Comparison of ENCODE assay signal across 8 cellular contexts in the genomic region with DNA sequence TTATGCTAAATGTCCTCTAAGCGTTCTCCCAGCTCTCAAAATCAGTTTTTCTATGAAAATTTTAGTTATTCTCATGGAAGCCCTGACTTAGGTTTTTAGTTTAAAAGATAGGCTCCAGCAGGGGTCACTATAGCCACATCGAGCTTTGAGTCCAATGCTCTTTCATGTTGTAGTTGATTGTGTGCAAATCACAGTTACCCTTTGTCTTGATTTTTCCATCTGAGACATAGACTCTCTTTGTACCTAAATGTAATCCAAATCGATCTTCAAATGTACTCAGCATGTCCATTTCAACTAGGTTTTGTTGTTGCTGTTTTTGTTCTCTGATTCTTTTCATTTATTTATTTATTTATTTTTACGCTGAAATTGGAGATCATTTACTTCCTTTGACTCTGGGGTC. TPM values are rescaled to one million over a fixed set of nuclear protein-coding genes. Genes with fewer than 3 reads are reported as not detected.
A peak's percentile ranks its signal among the peaks of the same experiment; 100 is the strongest.
DNase-seq lines count a peak whose midpoint lies in the region; ATAC-seq and TF ChIP-seq lines count a peak whose summit lies in the region.

No MANE protein-coding gene starts in this region.

- no peak overlapping the region for H3K4me2 ChIP-seq in PC-9
- no peak overlapping the region for H3K4me2 ChIP-seq in hepatocyte

- POLR2A ChIA-PET in CD8-positive, alpha-beta T cell (lab: Charles Lee): no interaction called here
- POLR2A ChIA-PET in PC-9 (lab: Charles Lee; ENCODE audit: unreplicated experiment): interaction anchor here (0.7 kb wide), 1 partner anchor 38 kb away, joined by 3 read pairs; no protein-coding TSS in a partner anchor

- no peak overlapping the region for H3K27ac Mint-ChIP-seq in CD8-positive, alpha-beta T cell

- no peak overlapping the region for H3K4me3 ChIP-seq in CD8-positive, alpha-beta T cell (ENCODE audit: low read depth, low read length)
- H3K4me3 ChIP-seq in PC-9 (no peak overlapping the region), hepatocyte (no peak overlapping the region)

- no peaks in the 10 kb centered on the region for H3K27me3 ChIP-seq in CD8-positive, alpha-beta T cell (ENCODE audit: insufficient read depth, low read length)
- H3K27me3 ChIP-seq in PC-9 (ENCODE audit: insufficient read depth, low read depth) (no peaks in the 10 kb centered on the region), hepatocyte (no peaks in the 10 kb centered on the region)

- no peaks in the 10 kb centered on the region for H3F3A ChIP-seq in PC-9 (ENCODE audit: insufficient read depth, low read depth)

- TF ChIP-seq CTCF in CD8-positive, alpha-beta T cell (IDR thresholded peaks at IDR 0.05): peak; percentile 30
- TF ChIP-seq CTCF in PC-9 (conservative IDR thresholded peaks at IDR 0.05) (peak; percentile 77), hepatocyte (IDR thresholded peaks at IDR 0.05; ENCODE audit: poor library complexity) (peak; percentile 78)

- H3K27me3 Mint-ChIP-seq in CD8-positive, alpha-beta T cell (ENCODE audit: low read depth): no peaks in the 10 kb centered on the region

- no peak overlapping the region for H3K27ac ChIP-seq in CD8-positive, alpha-beta T cell (ENCODE audit: low read depth, low read length)
- H3K27ac ChIP-seq in PC-9: no peak overlapping the region
- peak overlapping the region; percentile 52 for H3K27ac ChIP-seq in angular gyrus (ENCODE audit: low read depth, low read length)
- H3K27ac ChIP-seq in hepatocyte: no peak overlapping the region

- no peaks in the 10 kb centered on the region for H3K9me3 ChIP-seq in CD8-positive, alpha-beta T cell (ENCODE audit: low read length)
- no peaks in the 10 kb centered on the region for H3K9me3 ChIP-seq in PC-9 (ENCODE audit: insufficient read depth, low read depth)
- H3K9me3 ChIP-seq in hepatocyte (ENCODE audit: low read depth): no peaks in the 10 kb centered on the region

- peak in 4 of 7 experiments; percentile 4 to 36 (median 24) for DNase-seq in CD8-positive, alpha-beta T cell
- DNase-seq in PC-9 (peak; percentile 2 to 37), hepatocyte (ENCODE audit: low spot score) (peak; percentile 84), smooth muscle cell of the brain vasculature (ENCODE audit: low read depth, low spot score) (peak; percentile 63), GOT3 (lab: John Stamatoyannopoulos, UW) (no peak)

- peak; percentile 42 for ATAC-seq in CD8-positive, alpha-beta T cell
- ATAC-seq in GM19025 (IDR thresholded peaks at IDR 0.05; ENCODE audit: low read depth, unreplicated experiment): peak; percentile 59

- 32% methylated on average over 4 of the region's 4 CpGs for WGBS in hepatocyte (ENCODE audit: low lambda C conversion rate, missing lambda C conversion rate)

- H2AFZ ChIP-seq in PC-9: no peak overlapping the region
- H2AFZ ChIP-seq in hepatocyte: no peak overlapping the region

- H4K20me1 ChIP-seq in PC-9 (ENCODE audit: insufficient read depth) (no peaks in the 10 kb centered on the region), hepatocyte (ENCODE audit: insufficient read depth, poor library complexity, severe bottlenecking) (no peaks in the 10 kb centered on the region)

- CTCF ChIA-PET in CD8-positive, alpha-beta T cell (lab: Charles Lee): interaction anchor here (0.7 to 2.4 kb wide), 11 partner anchors 9 to 285 kb away, joined by 3 to 9 read pairs (median 4); a partner anchor contains a TSS
- CTCF ChIA-PET in PC-9 (lab: Charles Lee): no interaction called here

- H3K4me1 ChIP-seq in CD8-positive, alpha-beta T cell (ENCODE audit: insufficient read depth, low read length): no peaks in the 10 kb centered on the region
- H3K4me1 ChIP-seq in PC-9 (replicated peaks; ENCODE audit: insufficient read depth) (no peaks in the 10 kb centered on the region), hepatocyte (ENCODE audit: insufficient read depth) (no peaks in the 10 kb centered on the region)

- H3K79me2 ChIP-seq in PC-9 (ENCODE audit: low read depth): no peaks in the 10 kb centered on the region
- H3K79me2 ChIP-seq in hepatocyte: no peaks in the 10 kb centered on the region

- H3K9me2 ChIP-seq in PC-9 (ENCODE audit: insufficient read depth) (no peaks in the 10 kb centered on the region), hepatocyte (replicated peaks; ENCODE audit: insufficient read depth) (no peaks in the 10 kb centered on the region)

- intact Hi-C loops in CD8-positive, alpha-beta T cell (cut with DNase I, micrococcal nuclease): loop anchor here (1.0 to 2.0 kb wide), 6 partner anchors 32 to 716 kb away; a partner anchor contains a TSS
- intact Hi-C loops in PC-9 (cut with micrococcal nuclease; ENCODE audit: unreplicated experiment): loop anchor here (2.0 to 10.0 kb wide), 6 partner anchors 188 to 858 kb away; a partner anchor contains a TSS

- H3K4me1 Mint-ChIP-seq in CD8-positive, alpha-beta T cell (ENCODE audit: low read depth): no peaks in the 10 kb centered on the region

- no peaks in the 10 kb centered on the region for H3K36me3 ChIP-seq in CD8-positive, alpha-beta T cell (ENCODE audit: insufficient read depth, low read length)
- no peaks in the 10 kb centered on the region for H3K36me3 ChIP-seq in PC-9 (ENCODE audit: low read depth)
- H3K36me3 ChIP-seq in hepatocyte (replicated peaks; ENCODE audit: insufficient read depth, low read depth): no peaks in the 10 kb centered on the region

- no peak for TF ChIP-seq EP300 in Ishikawa (IDR thresholded peaks at IDR 0.05; ENCODE audit: borderline replicate concordance)

- BruUV-seq in PC-9 (replicated peaks; lab: Mats Ljungman, UMichigan): no TSS peak

- peak; percentile 85 for TF ChIP-seq RAD21 in Ishikawa (IDR thresholded peaks at IDR 0.05; ENCODE audit: low read depth)

- no peaks in the 10 kb centered on the region for H3K36me3 Mint-ChIP-seq in CD8-positive, alpha-beta T cell

- no peaks in the 10 kb centered on the region for H3K9me3 Mint-ChIP-seq in CD8-positive, alpha-beta T cell

- no peak overlapping the region for H3K4me3 Mint-ChIP-seq in CD8-positive, alpha-beta T cell

TF ChIP-seq in Ishikawa, 13 proteins besides CTCF, POLR2A, EP300 and RAD21:
- TF ChIP-seq, protein P1, sequence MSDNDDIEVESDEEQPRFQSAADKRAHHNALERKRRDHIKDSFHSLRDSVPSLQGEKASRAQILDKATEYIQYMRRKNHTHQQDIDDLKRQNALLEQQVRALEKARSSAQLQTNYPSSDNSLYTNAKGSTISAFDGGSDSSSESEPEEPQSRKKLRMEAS (IDR thresholded peaks at IDR 0.05): no peak
- TF ChIP-seq, protein P2, sequence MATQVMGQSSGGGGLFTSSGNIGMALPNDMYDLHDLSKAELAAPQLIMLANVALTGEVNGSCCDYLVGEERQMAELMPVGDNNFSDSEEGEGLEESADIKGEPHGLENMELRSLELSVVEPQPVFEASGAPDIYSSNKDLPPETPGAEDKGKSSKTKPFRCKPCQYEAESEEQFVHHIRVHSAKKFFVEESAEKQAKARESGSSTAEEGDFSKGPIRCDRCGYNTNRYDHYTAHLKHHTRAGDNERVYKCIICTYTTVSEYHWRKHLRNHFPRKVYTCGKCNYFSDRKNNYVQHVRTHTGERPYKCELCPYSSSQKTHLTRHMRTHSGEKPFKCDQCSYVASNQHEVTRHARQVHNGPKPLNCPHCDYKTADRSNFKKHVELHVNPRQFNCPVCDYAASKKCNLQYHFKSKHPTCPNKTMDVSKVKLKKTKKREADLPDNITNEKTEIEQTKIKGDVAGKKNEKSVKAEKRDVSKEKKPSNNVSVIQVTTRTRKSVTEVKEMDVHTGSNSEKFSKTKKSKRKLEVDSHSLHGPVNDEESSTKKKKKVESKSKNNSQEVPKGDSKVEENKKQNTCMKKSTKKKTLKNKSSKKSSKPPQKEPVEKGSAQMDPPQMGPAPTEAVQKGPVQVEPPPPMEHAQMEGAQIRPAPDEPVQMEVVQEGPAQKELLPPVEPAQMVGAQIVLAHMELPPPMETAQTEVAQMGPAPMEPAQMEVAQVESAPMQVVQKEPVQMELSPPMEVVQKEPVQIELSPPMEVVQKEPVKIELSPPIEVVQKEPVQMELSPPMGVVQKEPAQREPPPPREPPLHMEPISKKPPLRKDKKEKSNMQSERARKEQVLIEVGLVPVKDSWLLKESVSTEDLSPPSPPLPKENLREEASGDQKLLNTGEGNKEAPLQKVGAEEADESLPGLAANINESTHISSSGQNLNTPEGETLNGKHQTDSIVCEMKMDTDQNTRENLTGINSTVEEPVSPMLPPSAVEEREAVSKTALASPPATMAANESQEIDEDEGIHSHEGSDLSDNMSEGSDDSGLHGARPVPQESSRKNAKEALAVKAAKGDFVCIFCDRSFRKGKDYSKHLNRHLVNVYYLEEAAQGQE (IDR thresholded peaks at IDR 0.05; ENCODE audit: low read depth): no peak
- no peak for TF ChIP-seq FOXM1 (IDR thresholded peaks at IDR 0.05; ENCODE audit: borderline replicate concordance, low read depth)
- TF ChIP-seq NFIC (IDR thresholded peaks at IDR 0.05): no peak
- TF ChIP-seq ZBTB7A (IDR thresholded peaks at IDR 0.05; ENCODE audit: low read depth): no peak
- no peak for TF ChIP-seq YY1 (IDR thresholded peaks at IDR 0.05; ENCODE audit: low read depth)
- TF ChIP-seq TEAD4 (IDR thresholded peaks at IDR 0.05): no peak
- TF ChIP-seq EGR1 (IDR thresholded peaks at IDR 0.05): no peak
- TF ChIP-seq TAF1 (IDR thresholded peaks at IDR 0.05; ENCODE audit: low read depth): no peak
- TF ChIP-seq TCF12 (IDR thresholded peaks at IDR 0.05; ENCODE audit: low read depth): no peak
- TF ChIP-seq, protein P3, sequence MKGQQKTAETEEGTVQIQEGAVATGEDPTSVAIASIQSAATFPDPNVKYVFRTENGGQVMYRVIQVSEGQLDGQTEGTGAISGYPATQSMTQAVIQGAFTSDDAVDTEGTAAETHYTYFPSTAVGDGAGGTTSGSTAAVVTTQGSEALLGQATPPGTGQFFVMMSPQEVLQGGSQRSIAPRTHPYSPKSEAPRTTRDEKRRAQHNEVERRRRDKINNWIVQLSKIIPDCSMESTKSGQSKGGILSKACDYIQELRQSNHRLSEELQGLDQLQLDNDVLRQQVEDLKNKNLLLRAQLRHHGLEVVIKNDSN (IDR thresholded peaks at IDR 0.05): no peak
- no peak for TF ChIP-seq CEBPB (IDR thresholded peaks at IDR 0.05)

RNA-seq across cellular contexts. Expression of a gene that starts 26.4 kb away (rescaled TPM):
- not detected for total RNA-seq in CD8-positive, alpha-beta T cell
- not detected in 2 replicates for total RNA-seq in PC-9 (2021)
- total RNA-seq in hepatocyte: 0.04 and 0.17 TPM in 2 replicates
- 0.23 TPM in 1 of 2 replicates, not detected in the other for polyA plus RNA-seq in hepatocyte
